Comparison of ENCODE assay signal across 8 cellular contexts in the genomic region with DNA sequence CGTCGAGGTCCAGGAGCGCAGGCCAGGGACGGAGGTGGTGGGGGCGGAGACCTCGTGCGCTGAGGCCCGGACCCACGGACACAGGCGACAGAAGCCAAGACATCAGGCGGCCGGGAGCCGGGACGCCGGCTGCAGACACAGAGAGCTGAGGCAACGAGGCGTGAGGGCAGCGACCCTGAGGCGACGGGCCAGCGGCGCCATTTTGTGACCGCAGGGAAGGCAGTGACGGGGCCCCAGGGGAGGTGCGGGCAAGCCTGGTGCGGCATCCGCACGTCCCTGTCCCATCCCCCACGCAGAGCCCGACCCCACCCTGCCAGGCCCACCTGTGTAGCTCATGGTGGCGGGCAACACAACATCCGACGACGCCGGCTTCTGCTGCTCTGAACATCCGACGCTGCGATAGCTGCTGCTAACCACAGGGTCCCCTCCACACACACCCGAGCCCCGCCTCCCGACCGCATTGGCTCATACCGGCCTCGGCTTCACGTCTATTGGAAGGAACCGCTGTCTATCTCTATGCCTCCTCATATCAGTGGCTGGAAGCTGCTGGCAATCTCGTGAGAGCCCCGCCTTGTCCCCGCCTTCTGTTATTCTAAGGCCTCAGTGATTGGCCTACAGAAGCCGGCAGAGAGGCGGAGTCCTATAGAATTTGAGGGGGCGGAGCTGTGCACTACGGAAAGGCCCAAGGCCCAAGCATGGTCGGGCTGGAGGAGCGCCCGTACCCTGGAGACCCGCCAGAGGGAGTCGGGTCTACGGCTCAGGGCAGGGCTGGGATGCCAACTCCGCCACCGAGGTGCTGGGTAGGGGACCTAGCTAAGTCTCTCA. TPM values are rescaled to one million over a fixed set of nuclear protein-coding genes. Genes with fewer than 3 reads are reported as not detected.
DNase-seq lines count a peak whose midpoint lies in the region; ATAC-seq and TF ChIP-seq lines count a peak whose summit lies in the region.

A gene with protein sequence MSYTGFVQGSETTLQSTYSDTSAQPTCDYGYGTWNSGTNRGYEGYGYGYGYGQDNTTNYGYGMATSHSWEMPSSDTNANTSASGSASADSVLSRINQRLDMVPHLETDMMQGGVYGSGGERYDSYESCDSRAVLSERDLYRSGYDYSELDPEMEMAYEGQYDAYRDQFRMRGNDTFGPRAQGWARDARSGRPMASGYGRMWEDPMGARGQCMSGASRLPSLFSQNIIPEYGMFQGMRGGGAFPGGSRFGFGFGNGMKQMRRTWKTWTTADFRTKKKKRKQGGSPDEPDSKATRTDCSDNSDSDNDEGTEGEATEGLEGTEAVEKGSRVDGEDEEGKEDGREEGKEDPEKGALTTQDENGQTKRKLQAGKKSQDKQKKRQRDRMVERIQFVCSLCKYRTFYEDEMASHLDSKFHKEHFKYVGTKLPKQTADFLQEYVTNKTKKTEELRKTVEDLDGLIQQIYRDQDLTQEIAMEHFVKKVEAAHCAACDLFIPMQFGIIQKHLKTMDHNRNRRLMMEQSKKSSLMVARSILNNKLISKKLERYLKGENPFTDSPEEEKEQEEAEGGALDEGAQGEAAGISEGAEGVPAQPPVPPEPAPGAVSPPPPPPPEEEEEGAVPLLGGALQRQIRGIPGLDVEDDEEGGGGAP (minus strand): TSS at position 401 of the 825 bp plus-strand sequence. CDS start 65 bp downstream, at position 336.

- peak within 1 kb of the TSS; percentile 93 to 100 for H3K4me3 ChIP-seq in left lung

- peaks cover 9 to 47% of the 10 kb centered on the region in 2 donors for H3K4me1 ChIP-seq in left lung

- TF ChIP-seq CTCF in CD4-positive, alpha-beta T cell (IDR thresholded peaks at IDR 0.05), result peak; percentile 85
- peak; percentile 20 to 84 for TF ChIP-seq CTCF in left lung (IDR thresholded peaks at IDR 0.05)

- H3K4me3 Mint-ChIP-seq in CD4-positive, alpha-beta T cell, result peak within 1 kb of the TSS; percentile 94

- no peaks in the 10 kb centered on the region for H3K27me3 ChIP-seq in CD4-positive, alpha-beta T cell (ENCODE audit: control insufficient read depth, insufficient read depth, low read length)
- H3K27me3 ChIP-seq in left lung, result no peaks in the 10 kb centered on the region

- CTCF ChIA-PET in CD4-positive, alpha-beta T cell (lab: Charles Lee), result interaction anchor here (0.6 to 4.1 kb wide), 29 partner anchors 8 to 327 kb away, joined by 3 to 105 read pairs (median 5); a partner anchor contains a TSS

- peak within 1 kb of the TSS; percentile 92 for H3K27ac Mint-ChIP-seq in CD4-positive, alpha-beta T cell

- DNase-seq in CD4-positive, alpha-beta T cell, result peak; percentile 94 to 100 (median 97)
- DNase-seq in NCI-H82 (lab: John Stamatoyannopoulos, UW) (peak; percentile 100), dermis blood vessel endothelial cell (peak; percentile 100), left lung (peak; percentile 95 to 98)
- DNase-seq in activated CD4-positive, alpha-beta T cell treated with anti-CD3 and anti-CD28 coated beads, Interleukin-2, amount 50 U/mL, for 48 hours, result peak; percentile 99
- peak; percentile 95 to 97 for DNase-seq in stimulated activated CD4-positive, alpha-beta T cell treated with anti-CD3 and anti-CD28 coated beads, Interleukin-2, amount 100 ng/mL, for 48 hours

- intact Hi-C loops in CD4-positive, alpha-beta T cell (cut with DNase I, micrococcal nuclease), result loop anchor here (1.0 to 5.0 kb wide), 12 partner anchors 14 to 242 kb away; a partner anchor contains a TSS
- intact Hi-C loops in left lung (cut with DNase I), result no loop called here

- H3K27me3 Mint-ChIP-seq in CD4-positive, alpha-beta T cell, result no peaks in the 10 kb centered on the region

- no peaks in the 10 kb centered on the region for H3K9me3 ChIP-seq in CD4-positive, alpha-beta T cell (ENCODE audit: control insufficient read depth, low read length)
- peaks cover 0 to 3% of the 10 kb centered on the region in 2 donors for H3K9me3 ChIP-seq in left lung

- H3K36me3 Mint-ChIP-seq in CD4-positive, alpha-beta T cell (ENCODE audit: low read depth), result peaks cover 50% of the 10 kb centered on the region

- H3K9me3 Mint-ChIP-seq in CD4-positive, alpha-beta T cell, result no peaks in the 10 kb centered on the region

- H3K36me3 ChIP-seq in left lung, result peaks cover 0 to 37% of the 10 kb centered on the region in 2 donors

- POLR2A ChIA-PET in CD4-positive, alpha-beta T cell (lab: Charles Lee), result interaction anchor here (0.6 to 8.2 kb wide), 47 partner anchors 10 to 1796 kb away, joined by 3 to 208 read pairs (median 5); a partner anchor contains a TSS

- peak within 1 kb of the TSS; percentile 83 for H3K27ac ChIP-seq in CD4-positive, alpha-beta T cell (ENCODE audit: low read depth, low read length)
- H3K27ac ChIP-seq in left lung, result peak within 1 kb of the TSS; percentile 70 to 87

- H3K4me1 Mint-ChIP-seq in CD4-positive, alpha-beta T cell (ENCODE audit: low read depth), result peaks cover 46% of the 10 kb centered on the region

- peak; percentile 92 for ATAC-seq in CD4-positive, alpha-beta T cell (ENCODE audit: poor library complexity)
- ATAC-seq in GM19397 (IDR thresholded peaks at IDR 0.05; ENCODE audit: unreplicated experiment) (peak; percentile 88), HG03571 (IDR thresholded peaks at IDR 0.05; ENCODE audit: unreplicated experiment) (peak; percentile 91), left lung (peak; percentile 97)

RNA-seq across cellular contexts. Expression of the gene that starts here (rescaled TPM):
- 100 to 1,000 TPM; 157 to 162 TPM for total RNA-seq in CD4-positive, alpha-beta T cell
- total RNA-seq in dermis blood vessel endothelial cell (49.0 and 70.8 TPM in 2 replicates), left lung (10 to 100 TPM; 76.4 to 81.1 TPM)

Comparison
In these comparisons a context has a peak if more than half of its experiments do, and no peak if none do; other contexts are left out.
1. Peak in every context shown above with its lines: DNase-seq, ATAC-seq, H3K4me3 ChIP-seq and H3K27ac ChIP-seq.
2. intact Hi-C loops: an anchor here in CD4-positive, alpha-beta T cell (1.0 to 5.0 kb wide); none called in left lung.